23 cellular contexts compared by ENCODE assay signal in the genomic region with DNA sequence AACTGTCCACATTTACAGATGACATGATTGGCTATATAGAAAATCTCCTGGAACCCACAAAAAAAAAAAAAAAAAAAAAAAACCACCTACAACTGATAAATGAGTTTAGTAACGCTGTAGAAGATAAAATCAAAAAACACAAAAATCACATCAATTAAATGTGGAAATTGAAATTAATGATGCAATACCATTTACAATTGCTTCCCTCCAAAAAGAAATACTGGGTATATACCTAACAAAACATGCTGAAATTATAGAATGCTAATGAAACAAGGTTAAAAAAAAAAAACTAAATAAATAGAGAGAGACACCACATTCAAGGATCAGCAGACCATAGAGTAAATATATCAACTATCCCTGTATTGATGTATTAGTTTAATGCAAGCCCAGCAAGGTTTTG.
DNase-seq lines count a peak whose midpoint lies in the region; ATAC-seq, FAIRE-seq and TF ChIP-seq lines count a peak whose summit lies in the region.
"Had no signal": no experiment of that assay in that cellular context is flagged by ENCODE, and none has a peak within 500 bp of the region (broad histone marks: within the 10 kb centered on the region; RNA-seq: fewer than 3 reads in every experiment).

No MANE protein-coding gene starts in this region.

- ATAC-seq in GM23338 (no peak), K562 (no peak)
- ATAC-seq: A549; CD8-positive, alpha-beta T cell had no signal

- DNase-seq in DMS53 (lab: John Stamatoyannopoulos, UW) (peak; percentile 0), DMS53 treated with DMSO at 0.1 percent for 48 hours (lab: John Stamatoyannopoulos, UW; ENCODE audit: unreplicated experiment) (no peak), GM23338 (ENCODE audit: low spot score) (no peak), K562 (ENCODE audit: extremely low read depth in 1 of 4, low spot score in 3 of 4) (no peak), kidney (no peak), UCSD-AML1 (lab: John Stamatoyannopoulos, UW; ENCODE audit: unreplicated experiment) (no peak)
- no peak for DNase-seq in stimulated activated naive CD4-positive, alpha-beta T cell (lab: John Stamatoyannopoulos, UW)
- DNase-seq: AML-193; Caco-2; Calu3; CD4-positive, alpha-beta T cell; CD8-positive, alpha-beta T cell; DMS79 treated with DMSO at 0.1 percent for 48 hours; GF-D8 had no signal

- TF ChIP-seq POLR2A in K562 (conservative IDR thresholded peaks at IDR 0.05), result no peak

- H4K20me1 ChIP-seq in GM23338 (replicated peaks; ENCODE audit: insufficient read depth), result no peaks in the 10 kb centered on the region
- H4K20me1 ChIP-seq in K562 (replicated peaks; ENCODE audit: control insufficient read depth, insufficient read depth, low read length), result no peaks in the 10 kb centered on the region
- H4K20me1 ChIP-seq: BLaER1 treated with 17β-estradiol and CSF1 and Interleukin-3, amounts not matched to agents 10 nM and 100 nM had no signal

- POLR2A ChIA-PET in K562 (lab: Yijun Ruan, JAX), result no interaction called here

- CTCF ChIA-PET in K562 (lab: Yijun Ruan, JAX; ENCODE audit: low intra/inter-chr PET ratio), result no interaction called here

- H3K27me3 ChIP-seq in GM23338 (ENCODE audit: insufficient read depth) (no peaks in the 10 kb centered on the region), K562 (ENCODE audit: control insufficient read depth in 2 of 2, insufficient read depth in 2 of 2, low read length in 2 of 2) (peaks cover 2 to 9% of the 10 kb centered on the region in 2 experiments; a peak in 2 of 5 replicates)
- H3K27me3 ChIP-seq: BLaER1 treated with 17β-estradiol and CSF1 and Interleukin-3, amounts not matched to agents 10 nM and 100 nM had no signal

- no peak overlapping the region for H3K27ac ChIP-seq in GM23338 (ENCODE audit: low read depth)
- H3K27ac ChIP-seq in K562 (ENCODE audit: extremely low read depth, low read depth, low read length), result no peak overlapping the region
- no peak overlapping the region for H3K27ac ChIP-seq in kidney (ENCODE audit: low read depth in 2 of 2, low read length in 2 of 2)
- H3K27ac ChIP-seq: 22Rv1; A549; BLaER1 treated with 17β-estradiol and CSF1 and Interleukin-3, amounts not matched to agents 10 nM and 100 nM; C4-2B had no signal

- BruUV-seq in K562 (replicated peaks; lab: Mats Ljungman, UMichigan), result no TSS peak

- H3K4me3 ChIP-seq in GM23338 (no peak overlapping the region), K562 (no peak overlapping the region), kidney (ENCODE audit: low read length in 2 of 2) (no peak overlapping the region)
- H3K4me3 ChIP-seq: A549; BLaER1 treated with 17β-estradiol and CSF1 and Interleukin-3, amounts not matched to agents 10 nM and 100 nM had no signal

- H3K36me3 Mint-ChIP-seq in GM23338 (ENCODE audit: low read depth), result no peaks in the 10 kb centered on the region

- H3K9me2 ChIP-seq in GM23338 (ENCODE audit: insufficient read depth), result no peaks in the 10 kb centered on the region

- no peak for TF ChIP-seq RAD21 in K562 (CRISPR knock-in tag; conservative IDR thresholded peaks at IDR 0.05 in 1 of 2, IDR thresholded peaks at IDR 0.05 in 1 of 2)

- no peaks in the 10 kb centered on the region for H3K79me2 ChIP-seq in GM23338 (replicated peaks; ENCODE audit: insufficient read depth)
- H3K79me2 ChIP-seq in K562 (ENCODE audit: control insufficient read depth, insufficient read depth, low read length), result no peaks in the 10 kb centered on the region

- intact Hi-C loops in K562 (cut with micrococcal nuclease), result no loop called here
- intact Hi-C loops in kidney (cut with DNase I), result no loop called here

- H3K27ac Mint-ChIP-seq in GM23338, result peak overlapping the region; percentile 72
- H3K27ac Mint-ChIP-seq: B cell; CD4-positive, alpha-beta T cell; CD8-positive, alpha-beta T cell had no signal

- H3K9me3 ChIP-seq in K562 (replicated peaks; ENCODE audit: control insufficient read depth, insufficient read depth, low read depth, low read length), result no peaks in the 10 kb centered on the region
- no peaks in the 10 kb centered on the region for H3K9me3 ChIP-seq in kidney (ENCODE audit: control insufficient read depth in 1 of 2, low read length in 2 of 2)
- H3K9me3 ChIP-seq: A549; BLaER1 treated with 17β-estradiol and CSF1 and Interleukin-3, amounts not matched to agents 10 nM and 100 nM; Caco-2 had no signal

- no peak overlapping the region for H3K4me3 Mint-ChIP-seq in GM23338
- H3K4me3 Mint-ChIP-seq: B cell; CD4-positive, alpha-beta T cell; CD8-positive, alpha-beta T cell had no signal

- H3K36me3 ChIP-seq in GM23338 (ENCODE audit: insufficient read depth), result no peaks in the 10 kb centered on the region
- H3K36me3 ChIP-seq in K562 (ENCODE audit: control insufficient read depth, insufficient read depth, low read length), result no peaks in the 10 kb centered on the region
- no peaks in the 10 kb centered on the region for H3K36me3 ChIP-seq in kidney (ENCODE audit: control insufficient read depth in 1 of 2, insufficient read depth in 2 of 2, low read length in 2 of 2)
- H3K36me3 ChIP-seq: BLaER1 treated with 17β-estradiol and CSF1 and Interleukin-3, amounts not matched to agents 10 nM and 100 nM had no signal

- no peaks in the 10 kb centered on the region for H3K9me3 Mint-ChIP-seq in GM23338
- H3K9me3 Mint-ChIP-seq: CD4-positive, alpha-beta T cell; CD8-positive, alpha-beta T cell had no signal

- 0% methylated on average over 1 of the region's 1 CpG for WGBS in K562 (ENCODE audit: insufficient coverage, low coverage, missing lambda C conversion rate)

- TF ChIP-seq CTCF in GM23338 (conservative IDR thresholded peaks at IDR 0.05; ENCODE audit: low read depth in 2 of 2), result no peak
- TF ChIP-seq CTCF in K562 (IDR thresholded peaks at IDR 0.05 in 2 of 3, conservative IDR thresholded peaks at IDR 0.05 in 1 of 3; ENCODE audit: insufficient read depth in 2 of 3, low read depth in 1 of 3, low read length in 3 of 3), result no peak
- TF ChIP-seq CTCF in kidney (IDR thresholded peaks at IDR 0.05; ENCODE audit: borderline replicate concordance, extremely low read depth, insufficient read depth), result no peak

- no peaks in the 10 kb centered on the region for H3F3A ChIP-seq in GM23338 (replicated peaks; ENCODE audit: low read depth)

- H2AFZ ChIP-seq in GM23338, result no peak overlapping the region
- H2AFZ ChIP-seq in K562 (ENCODE audit: low read depth, low read length), result no peak overlapping the region

- no peaks in the 10 kb centered on the region for H3K27me3 Mint-ChIP-seq in GM23338 (ENCODE audit: insufficient read depth, low read depth, poor library complexity)
- H3K27me3 Mint-ChIP-seq: B cell; CD4-positive, alpha-beta T cell had no signal

- no peak for TF ChIP-seq EP300 in K562 (IDR thresholded peaks at IDR 0.05; ENCODE audit: low read length)

- H3K4me1 ChIP-seq in GM23338 (ENCODE audit: insufficient read depth), result peaks cover 8% of the 10 kb centered on the region; the same call in 1 of the 2 replicates
- H3K4me1 ChIP-seq in K562 (replicated peaks in 1 of 2; ENCODE audit: control insufficient read depth in 2 of 2, insufficient read depth in 2 of 2, low read length in 2 of 2), result no peaks in the 10 kb centered on the region
- H3K4me1 ChIP-seq in kidney (ENCODE audit: control insufficient read depth in 1 of 2, insufficient read depth in 1 of 2, low read depth in 1 of 2, low read length in 2 of 2), result no peaks in the 10 kb centered on the region
- H3K4me1 ChIP-seq: A549, Caco-2 had no signal

- H3K9ac ChIP-seq in K562 (ENCODE audit: insufficient read depth in 1 of 2, low read depth in 2 of 2, low read length in 2 of 2) (no peak overlapping the region), kidney (ENCODE audit: low read length in 2 of 2) (no peak overlapping the region)
- H3K9ac ChIP-seq: BLaER1 treated with 17β-estradiol and CSF1 and Interleukin-3, amounts not matched to agents 10 nM and 100 nM had no signal

- FAIRE-seq in K562 (lab: Jason Lieb, UNC) (no peak), kidney (lab: Jason Lieb, UNC) (peak; percentile 13)
- FAIRE-seq: D721Med, G401.6, GM12891, GM18507 had no signal

- no peaks in the 10 kb centered on the region for H3K9me1 ChIP-seq in K562 (ENCODE audit: control insufficient read depth, insufficient read depth, low read length)

- no peak overlapping the region for H3K4me2 ChIP-seq in GM23338
- no peak overlapping the region for H3K4me2 ChIP-seq in K562 (ENCODE audit: insufficient read depth, low read length)
- H3K4me2 ChIP-seq: A549; BLaER1 treated with 17β-estradiol and CSF1 and Interleukin-3, amounts not matched to agents 10 nM and 100 nM had no signal

- in situ Hi-C loops in K562 (cut with MboI), result no loop called here

- H3K4me1 Mint-ChIP-seq in GM23338, result peaks cover 12% of the 10 kb centered on the region; the same call in 2 of the 3 replicates
- H3K4me1 Mint-ChIP-seq: B cell had no signal

TF ChIP-seq in GM23338, 12 proteins besides CTCF, POLR2A, EP300 and RAD21 (continues in another document):
- TF ChIP-seq POLR2AphosphoS5 (IDR thresholded peaks at IDR 0.05; ENCODE audit: low read depth) (no peak), EZH2 (IDR thresholded peaks at IDR 0.05; ENCODE audit: low read depth, unreplicated experiment) (no peak), EZH2phosphoT487 (IDR thresholded peaks at IDR 0.05; ENCODE audit: unreplicated experiment) (no peak)

TF ChIP-seq in K562, 482 proteins besides CTCF, POLR2A, EP300 and RAD21:
- no peak for TF ChIP-seq CEBPG (CRISPR knock-in tag; IDR thresholded peaks at IDR 0.05)
- peak in 1 of 2 experiments; percentile 69; a peak in 2 of 4 replicates for TF ChIP-seq CEBPG (tag; conservative IDR thresholded peaks at IDR 0.05 in 1 of 2, IDR thresholded peaks at IDR 0.05 in 1 of 2)
- TF ChIP-seq TCF3 (CRISPR knock-in tag; IDR thresholded peaks at IDR 0.05), result no peak
- TF ChIP-seq, protein P1, sequence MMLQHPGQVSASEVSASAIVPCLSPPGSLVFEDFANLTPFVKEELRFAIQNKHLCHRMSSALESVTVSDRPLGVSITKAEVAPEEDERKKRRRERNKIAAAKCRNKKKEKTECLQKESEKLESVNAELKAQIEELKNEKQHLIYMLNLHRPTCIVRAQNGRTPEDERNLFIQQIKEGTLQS (IDR thresholded peaks at IDR 0.05), result peak; percentile 23; the same call in 1 of the 2 replicates
- TF ChIP-seq, protein P1 (CRISPR knock-in tag; conservative IDR thresholded peaks at IDR 0.05), result no peak
- no peak for TF ChIP-seq RBM34 (IDR thresholded peaks at IDR 0.05; ENCODE audit: borderline replicate concordance, insufficient read depth, low read length)
- TF ChIP-seq CAMTA2 (CRISPR knock-in tag; conservative IDR thresholded peaks at IDR 0.05), result no peak
